8 cellular contexts compared by ENCODE assay signal in genomic region chr3:47476330-47476626, GRCh38. TPM values are rescaled to one million over a fixed set of nuclear protein-coding genes. Genes with fewer than 3 reads are reported as not detected.
DNase-seq lines count a peak whose midpoint lies in the region; ATAC-seq and TF ChIP-seq lines count a peak whose summit lies in the region.

No MANE protein-coding gene starts in this region.

- H3K79me2 ChIP-seq in H9 (ENCODE audit: insufficient read depth, low read length) (peaks cover 21% of the 10 kb centered on the region; the same call in 1 of the 2 replicates), smooth muscle cell (ENCODE audit: low read depth) (peaks cover 34% of the 10 kb centered on the region)

- no peak overlapping the region for H4K91ac ChIP-seq in H9 (ENCODE audit: insufficient read length, low read depth, low read length)

- peak overlapping the region; percentile 80 to 90; a peak in 4 of 5 replicates for H3K4me3 Mint-ChIP-seq in H9

- no peak overlapping the region for H3K23ac ChIP-seq in H9 (ENCODE audit: insufficient read length, low read depth, low read length)

- H3K4me1 ChIP-seq in H9 (ENCODE audit: insufficient read depth, low read length) (peaks cover 2% of the 10 kb centered on the region; the same call in 1 of the 2 replicates), gastroesophageal sphincter (peaks cover 0 to 36% (median 14%) of the 10 kb centered on the region in 3 donors), smooth muscle cell (ENCODE audit: low read depth) (peaks cover 8% of the 10 kb centered on the region)

- no peaks in the 10 kb centered on the region; a peak in 2 of 5 replicates for H3K9me3 Mint-ChIP-seq in H9

- H3K27me3 ChIP-seq in H9 (ENCODE audit: insufficient read depth, low read length): no peaks in the 10 kb centered on the region
- H3K27me3 ChIP-seq in WERI-Rb-1 (ENCODE audit: insufficient read depth, low read depth, severe bottlenecking): no peaks in the 10 kb centered on the region
- no peaks in the 10 kb centered on the region for H3K27me3 ChIP-seq in gastroesophageal sphincter
- H3K27me3 ChIP-seq in smooth muscle cell (ENCODE audit: low read depth): no peaks in the 10 kb centered on the region

- no peak overlapping the region for H3K18ac ChIP-seq in H9 (ENCODE audit: insufficient read length, low read depth, low read length)

- H3K14ac ChIP-seq in H9 (ENCODE audit: insufficient read depth, low read length): no peak overlapping the region

- peaks cover 5% of the 10 kb centered on the region for H3K79me1 ChIP-seq in H9 (ENCODE audit: insufficient read depth, low read depth, low read length, poor library complexity, severe bottlenecking)

- no peak overlapping the region; a peak in 1 of 7 replicates for H3K27ac Mint-ChIP-seq in H9

- TF ChIP-seq CTCF in H9 (conservative IDR thresholded peaks at IDR 0.05) (no peak), WERI-Rb-1 (IDR thresholded peaks at IDR 0.05; ENCODE audit: low read depth, low read length) (no peak), gastroesophageal sphincter (IDR thresholded peaks at IDR 0.05) (no peak), smooth muscle cell (IDR thresholded peaks at IDR 0.05; ENCODE audit: borderline replicate concordance, insufficient read depth, poor library complexity, severe bottlenecking) (no peak)

- no CpG with 5 or more reads among the region's 5 CpGs for WGBS in H9 (ENCODE audit: extremely low coverage, insufficient read length, low lambda C conversion rate)
- WGBS in gastroesophageal sphincter (ENCODE audit: low coverage in 1 of 2), 2 donors: 53 to 73% methylated on average over 2 to 5 of the region's 5 CpGs
- 80% methylated on average over 5 of the region's 5 CpGs for WGBS in smooth muscle cell (ENCODE audit: low lambda C conversion rate)

- no peak overlapping the region for H2BK5ac ChIP-seq in H9 (ENCODE audit: insufficient read length, low read length)

- no peak overlapping the region for H2BK15ac ChIP-seq in H9 (ENCODE audit: low read depth, low read length)

- no peaks in the 10 kb centered on the region for H3K27me3 Mint-ChIP-seq in H9 (ENCODE audit: low read depth)

- H2BK20ac ChIP-seq in H9 (ENCODE audit: low read depth, low read length, poor library complexity, severe bottlenecking): no peak overlapping the region

- H2AFZ ChIP-seq in H9 (ENCODE audit: low read length) (no peak overlapping the region), smooth muscle cell (ENCODE audit: low read depth) (peak overlapping the region; percentile 87)

- H3K9me3 ChIP-seq in H9 (ENCODE audit: control insufficient read depth, low read depth, low read length) (no peaks in the 10 kb centered on the region), WERI-Rb-1 (ENCODE audit: severe bottlenecking) (no peaks in the 10 kb centered on the region), gastroesophageal sphincter (no peaks in the 10 kb centered on the region), smooth muscle cell (replicated peaks; ENCODE audit: low read depth) (no peaks in the 10 kb centered on the region)

- H4K20me1 ChIP-seq in H9 (ENCODE audit: control insufficient read depth, insufficient read depth, insufficient read length) (no peaks in the 10 kb centered on the region), smooth muscle cell (ENCODE audit: low read depth) (peaks cover 23% of the 10 kb centered on the region)

- H3K23me2 ChIP-seq in H9 (ENCODE audit: insufficient read length, low read depth, low read length, poor library complexity, severe bottlenecking): no peaks in the 10 kb centered on the region

- H3T11ph ChIP-seq in H9 (ENCODE audit: low read length): no peak overlapping the region

- H3K9ac ChIP-seq in H9 (ENCODE audit: extremely low read depth, insufficient read length, low read length) (no peak overlapping the region), smooth muscle cell (ENCODE audit: low read depth) (peak overlapping the region; percentile 26)

- H3K4me3 ChIP-seq in WERI-Rb-1 (ENCODE audit: low read depth, low read length) (peak overlapping the region; percentile 32), gastroesophageal sphincter (peak overlapping the region; percentile 84 to 86), smooth muscle cell (peak overlapping the region; percentile 88)

- ATAC-seq in gastroesophageal sphincter (no peak), HG03025 (IDR thresholded peaks at IDR 0.05; ENCODE audit: low FRiP score, unreplicated experiment) (no peak)

- TF ChIP-seq EP300 in gastroesophageal sphincter (IDR thresholded peaks at IDR 0.05): no peak

- no peak overlapping the region for H2BK12ac ChIP-seq in H9 (ENCODE audit: insufficient read length, low read depth, low read length)

- H3K56ac ChIP-seq in H9 (ENCODE audit: insufficient read length, low read depth, low read length): no peak overlapping the region

- H3K36me3 ChIP-seq in WERI-Rb-1 (peaks cover 3% of the 10 kb centered on the region; the same call in 1 of the 2 replicates), gastroesophageal sphincter (no peaks in the 10 kb centered on the region), smooth muscle cell (ENCODE audit: low read depth) (no peaks in the 10 kb centered on the region)

- DNase-seq in H9 (no peak), WERI-Rb-1 (no peak), smooth muscle cell (lab: John Stamatoyannopoulos, UW; ENCODE audit: unreplicated experiment) (no peak), ACHN (no peak), DMS79 (lab: John Stamatoyannopoulos, UW) (no peak)
- DNase-seq in stimulated activated CD8-positive, alpha-beta memory T cell treated with anti-CD3 and anti-CD28 coated beads, Interleukin-4, amount 100 ng/mL, for 48 hours: no peak

- H3K4ac ChIP-seq in H9 (ENCODE audit: low read depth, low read length): no peak overlapping the region

- peaks cover 33 to 44% of the 10 kb centered on the region in 2 experiments for H3K4me1 Mint-ChIP-seq in H9

- no peak overlapping the region for H3K27ac ChIP-seq in H9 (ENCODE audit: insufficient read length, low read depth, low read length)
- H3K27ac ChIP-seq in WERI-Rb-1: peak overlapping the region; percentile 46; the same call in 1 of the 2 replicates
- peak overlapping the region; percentile 30 to 92 (median 86) for H3K27ac ChIP-seq in gastroesophageal sphincter
- no peak overlapping the region for H3K27ac ChIP-seq in smooth muscle cell (ENCODE audit: low read depth)

- TF ChIP-seq POLR2A in gastroesophageal sphincter (IDR thresholded peaks at IDR 0.05): no peak

- in situ Hi-C loops in ACHN (cut with HindIII; ENCODE audit: low pct_ligation_motif_present, low pct_unique_long_range_greater_than_20kb, low sequenced_read_pairs): no loop called here

- H2AK5ac ChIP-seq in H9 (ENCODE audit: insufficient read length, low read length): no peak overlapping the region

- H3K4me2 ChIP-seq in H9 (ENCODE audit: insufficient read depth, insufficient read length, low read length) (no peak overlapping the region), smooth muscle cell (peak overlapping the region; percentile 89)

- H3F3A ChIP-seq in smooth muscle cell (ENCODE audit: low read depth): no peaks in the 10 kb centered on the region

- peaks cover 0 to 4% (median 0%) of the 10 kb centered on the region in 3 experiments; a peak in 2 of 7 replicates for H3K36me3 Mint-ChIP-seq in H9 (ENCODE audit: insufficient read depth in 1 of 3, low read depth in 3 of 3)

- no peak overlapping the region for H4K5ac ChIP-seq in H9 (ENCODE audit: insufficient read length, low read depth, low read length)

- no peak overlapping the region for H4K8ac ChIP-seq in H9 (replicated peaks; ENCODE audit: insufficient read length, low read depth, low read length)

- H2BK120ac ChIP-seq in H9 (ENCODE audit: low read depth, low read length, poor library complexity, severe bottlenecking): no peak overlapping the region

RNA-seq across cellular contexts. Expression of gene SCAP, which starts 0.5 kb away (rescaled TPM):
- total RNA-seq in H9 (2021): 101 and 104 TPM in 2 replicates
- total RNA-seq in gastroesophageal sphincter: 10 to 100 TPM; 58.8 to 93.5 (median 71.5) TPM
- total RNA-seq in smooth muscle cell: 22.3 and 29.2 TPM in 2 replicates
- polyA plus RNA-seq in smooth muscle cell: 31.0 and 41.5 TPM in 2 replicates

RNA-seq across cellular contexts. Expression of gene ELP6, which starts 37.2 kb away (rescaled TPM):
- total RNA-seq in H9 (2021): 51.2 and 53.9 TPM in 2 replicates
- 10 to 100 TPM; 14.3 to 28.0 (median 20.4) TPM for total RNA-seq in gastroesophageal sphincter
- 11.1 and 25.5 TPM in 2 replicates for total RNA-seq in smooth muscle cell
- 38.9 and 41.5 TPM in 2 replicates for polyA plus RNA-seq in smooth muscle cell

Comparison
In these comparisons a context has a peak if more than half of its experiments do, and no peak if none do; other contexts are left out.
1. H3K27ac ChIP-seq: peak in WERI-Rb-1 (single experiment) and gastroesophageal sphincter (4 of 4); none in H9 (single experiment) and smooth muscle cell (single experiment).
2. H3K4me3 ChIP-seq: peak in every context shown above with its lines; median percentile 88 in smooth muscle cell; 85 in gastroesophageal sphincter; 32 in WERI-Rb-1.